19 cellular contexts compared by ENCODE assay signal in the genomic region with DNA sequence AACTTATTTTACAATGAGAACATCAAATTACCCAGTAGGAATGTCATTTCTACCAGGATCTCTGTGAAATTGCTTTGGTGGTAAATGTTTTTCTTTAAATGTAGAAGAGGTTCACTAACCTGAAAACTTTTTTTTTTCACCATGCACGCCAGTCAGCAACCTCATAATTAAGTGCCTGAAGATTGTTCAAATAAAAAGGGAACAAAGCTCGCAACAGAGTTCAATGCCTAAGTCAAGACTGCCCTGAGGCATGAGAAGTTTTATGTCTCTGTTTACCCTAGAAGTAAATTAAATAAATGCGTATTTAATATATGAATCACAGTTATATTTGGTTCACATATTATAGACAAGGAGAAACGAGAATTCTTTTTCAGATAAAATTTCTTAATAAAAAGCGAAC.
"Had no signal": no experiment of that assay in that cellular context is flagged by ENCODE, and none has a peak within 500 bp of the region (broad histone marks: within the 10 kb centered on the region; RNA-seq: fewer than 3 reads in every experiment).

No MANE protein-coding gene starts in this region.

- H3K27me3 ChIP-seq: gastroesophageal sphincter, neutrophil, tibial artery, uterus had no signal

- H3K4me3 ChIP-seq: gastroesophageal sphincter, mucosa of descending colon, tibial artery, uterus had no signal

- H3K4me1 ChIP-seq: parathyroid adenoma, tibial artery, uterus had no signal

- H3K9ac ChIP-seq: parathyroid adenoma had no signal

- H3K27ac ChIP-seq: neutrophil, parathyroid adenoma, tibial artery, uterus, VCaP had no signal

- H3K9me3 ChIP-seq: gastroesophageal sphincter, mucosa of descending colon, neutrophil, tibial artery, uterus had no signal

- DNase-seq: activated CD4-positive, alpha-beta T cell treated with anti-CD3 and anti-CD28 coated beads for 1 hour; activated CD4-positive, alpha-beta T cell treated with anti-CD3 and anti-CD28 coated beads, Interleukin-2, amount 50 U/mL, for 4 hours; activated naive CD4-positive, alpha-beta T cell treated with Interleukin-2 at 50 U/mL for 16 hours; activated naive CD8-positive, alpha-beta T cell treated with anti-CD3 and anti-CD28 coated beads, Interleukin-2, amount 50 U/mL, for 24 hours; activated T-cell treated with anti-CD3 and anti-CD28 coated beads for 4 hours; aorta; cerebellar nuclear complex; erythroblast; mucosa of descending colon; natural killer cell; stimulated activated CD4-positive, alpha-beta T cell treated with anti-CD3 and anti-CD28 coated beads, Interleukin-2, amount 100 ng/mL, for 48 hours; T1000; tibial artery; uterus had no signal

- H3K36me3 ChIP-seq: gastroesophageal sphincter, neutrophil, tibial artery, uterus had no signal

- ATAC-seq: activated naive CD8-positive, alpha-beta T cell treated with anti-CD3 and anti-CD28 coated beads, Interleukin-2, amount 50 U/mL, for 24 hours; gastroesophageal sphincter; mucosa of descending colon; natural killer cell; stimulated activated memory B cell treated with anti-CD40 and anti-IgM and Interleukin-4, amounts not matched to agents 10 μg/mL and 1 μg/mL and 100 μg/mL, for 72 hours had no signal
